In genomic region chr12:7509793-7510470, GRCh38 we compare ENCODE assay signal across 13 cellular contexts. TPM values are rescaled to one million over a fixed set of nuclear protein-coding genes. Genes with fewer than 3 reads are reported as not detected.
"Had no signal": no experiment of that assay in that cellular context is flagged by ENCODE, and none has a peak within 500 bp of the region (broad histone marks: within the 10 kb centered on the region; RNA-seq: fewer than 3 reads in every experiment).

No MANE protein-coding gene starts in this region.

RNA-seq across cellular contexts. Expression of gene CD163, which starts 6.4 kb away (rescaled TPM):
- total RNA-seq: activated CD4-positive, alpha-beta memory T cell treated with anti-CD3 and anti-CD28 coated beads for 36 hours; activated CD4-positive, alpha-beta T cell treated with anti-CD3 and anti-CD28 coated beads, Interleukin-2, amount 10 ng/mL, durations not matched to agents 24 days and 14 days; activated CD8-positive, alpha-beta memory T cell treated with anti-CD3 and anti-CD28 coated beads for 36 hours; activated CD8-positive, alpha-beta T cell treated with anti-CD3 and anti-CD28 coated beads for 36 hours; activated naive CD4-positive, alpha-beta T cell treated with anti-CD3 and anti-CD28 coated beads for 36 hours; activated naive CD4-positive, alpha-beta T cell treated with anti-CD3 and anti-CD28 coated beads, Interleukin-2, amount 50 U/mL, for 72 hours; activated naive CD8-positive, alpha-beta T cell treated with anti-CD3 and anti-CD28 coated beads for 36 hours; activated T-cell treated with anti-CD3 and anti-CD28 coated beads, Interleukin-2, amount 50 U/mL, for 72 hours; activated T-helper 1 cell treated with anti-CD3 and anti-CD28 coated beads, Interleukin-12 subunit alpha, Interleukin-12 subunit beta, Interleukin-2, Interleukin-4 antibody, amounts not matched to agents 30 ng/mL and 10 ng/mL and 1 ng/mL, durations not matched to agents 14 hours and 24 hours and 36 hours; activated T-helper 17 cell treated with anti-CD3 and anti-CD28 coated beads, Interleukin-2, amount 50 U/mL, for 72 hours; astrocyte; T-helper 1 cell treated with Interleukin-12 subunit alpha and Interleukin-12 subunit beta and Interleukin-4 antibody, amounts not matched to agents 30 ng/mL and 1 ng/mL, for 36 hours; T-helper 2 cell treated with Interferon-gamma antibody and Interleukin-4, amounts not matched to agents 100 ng/mL and 5 ng/mL, for 36 hours had no signal
